ENCODE assay signal across 1 cellular context in genomic region chr1:210627740-210628139, GRCh38.
TF ChIP-seq lines count a peak whose summit lies in the region.

No MANE protein-coding gene starts in this region.

TF ChIP-seq in K562, 482 proteins besides CTCF, POLR2A, EP300 and RAD21 (continued from another document):
- TF ChIP-seq, protein P1, sequence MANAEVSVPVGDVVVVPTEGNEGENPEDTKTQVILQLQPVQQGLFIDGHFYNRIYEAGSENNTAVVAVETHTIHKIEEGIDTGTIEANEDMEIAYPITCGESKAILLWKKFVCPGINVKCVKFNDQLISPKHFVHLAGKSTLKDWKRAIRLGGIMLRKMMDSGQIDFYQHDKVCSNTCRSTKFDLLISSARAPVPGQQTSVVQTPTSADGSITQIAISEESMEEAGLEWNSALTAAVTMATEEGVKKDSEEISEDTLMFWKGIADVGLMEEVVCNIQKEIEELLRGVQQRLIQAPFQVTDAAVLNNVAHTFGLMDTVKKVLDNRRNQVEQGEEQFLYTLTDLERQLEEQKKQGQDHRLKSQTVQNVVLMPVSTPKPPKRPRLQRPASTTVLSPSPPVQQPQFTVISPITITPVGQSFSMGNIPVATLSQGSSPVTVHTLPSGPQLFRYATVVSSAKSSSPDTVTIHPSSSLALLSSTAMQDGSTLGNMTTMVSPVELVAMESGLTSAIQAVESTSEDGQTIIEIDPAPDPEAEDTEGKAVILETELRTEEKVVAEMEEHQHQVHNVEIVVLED (CRISPR knock-in tag; IDR thresholded peaks at IDR 0.05): no peak
- TF ChIP-seq MXI1 (IDR thresholded peaks at IDR 0.05; ENCODE audit: low read depth, low read length): no peak
- no peak for TF ChIP-seq ZNF23 (CRISPR knock-in tag; IDR thresholded peaks at IDR 0.05)
- peak; percentile 22; the same call in 1 of the 2 replicates for TF ChIP-seq ZNF316 (IDR thresholded peaks at IDR 0.05)
- no peak for TF ChIP-seq NR4A1 (CRISPR knock-in tag; IDR thresholded peaks at IDR 0.05)
- TF ChIP-seq NR4A1 (tag; IDR thresholded peaks at IDR 0.05): no peak
- no peak for TF ChIP-seq KDM5B (IDR thresholded peaks at IDR 0.05; ENCODE audit: insufficient replicate concordance, low read depth, low read length)
- no peak for TF ChIP-seq ARID3A (IDR thresholded peaks at IDR 0.05; ENCODE audit: borderline replicate concordance, low read depth, low read length)
- TF ChIP-seq XRCC4 (IDR thresholded peaks at IDR 0.05; ENCODE audit: extremely low read depth, insufficient read depth, insufficient read length): no peak
- no peak for TF ChIP-seq SIRT6 (IDR thresholded peaks at IDR 0.05; ENCODE audit: low read depth, low read length)
- TF ChIP-seq BMI1 (IDR thresholded peaks at IDR 0.05; ENCODE audit: low read length): no peak
- no peak for TF ChIP-seq MCM3 (IDR thresholded peaks at IDR 0.05)
- peak; percentile 2; the same call in 1 of the 2 replicates for TF ChIP-seq MAFK (IDR thresholded peaks at IDR 0.05; ENCODE audit: low read length)
- peak; percentile 63 for TF ChIP-seq MAFG (tag; conservative IDR thresholded peaks at IDR 0.05)
- TF ChIP-seq NFRKB (IDR thresholded peaks at IDR 0.05; ENCODE audit: low read depth): no peak
- TF ChIP-seq, protein P2, sequence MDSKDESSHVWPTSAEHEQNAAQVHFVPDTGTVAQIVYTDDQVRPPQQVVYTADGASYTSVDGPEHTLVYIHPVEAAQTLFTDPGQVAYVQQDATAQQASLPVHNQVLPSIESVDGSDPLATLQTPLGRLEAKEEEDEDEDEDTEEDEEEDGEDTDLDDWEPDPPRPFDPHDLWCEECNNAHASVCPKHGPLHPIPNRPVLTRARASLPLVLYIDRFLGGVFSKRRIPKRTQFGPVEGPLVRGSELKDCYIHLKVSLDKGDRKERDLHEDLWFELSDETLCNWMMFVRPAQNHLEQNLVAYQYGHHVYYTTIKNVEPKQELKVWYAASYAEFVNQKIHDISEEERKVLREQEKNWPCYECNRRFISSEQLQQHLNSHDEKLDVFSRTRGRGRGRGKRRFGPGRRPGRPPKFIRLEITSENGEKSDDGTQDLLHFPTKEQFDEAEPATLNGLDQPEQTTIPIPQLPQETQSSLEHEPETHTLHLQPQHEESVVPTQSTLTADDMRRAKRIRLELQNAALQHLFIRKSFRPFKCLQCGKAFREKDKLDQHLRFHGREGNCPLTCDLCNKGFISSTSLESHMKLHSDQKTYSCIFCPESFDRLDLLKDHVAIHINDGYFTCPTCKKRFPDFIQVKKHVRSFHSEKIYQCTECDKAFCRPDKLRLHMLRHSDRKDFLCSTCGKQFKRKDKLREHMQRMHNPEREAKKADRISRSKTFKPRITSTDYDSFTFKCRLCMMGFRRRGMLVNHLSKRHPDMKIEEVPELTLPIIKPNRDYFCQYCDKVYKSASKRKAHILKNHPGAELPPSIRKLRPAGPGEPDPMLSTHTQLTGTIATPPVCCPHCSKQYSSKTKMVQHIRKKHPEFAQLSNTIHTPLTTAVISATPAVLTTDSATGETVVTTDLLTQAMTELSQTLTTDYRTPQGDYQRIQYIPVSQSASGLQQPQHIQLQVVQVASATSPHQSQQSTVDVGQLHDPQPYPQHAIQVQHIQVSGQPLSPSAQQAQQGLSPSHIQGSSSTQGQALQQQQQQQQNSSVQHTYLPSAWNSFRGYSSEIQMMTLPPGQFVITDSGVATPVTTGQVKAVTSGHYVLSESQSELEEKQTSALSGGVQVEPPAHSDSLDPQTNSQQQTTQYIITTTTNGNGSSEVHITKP (IDR thresholded peaks at IDR 0.05; ENCODE audit: partially characterized antibody): no peak
- TF ChIP-seq RBM34 (IDR thresholded peaks at IDR 0.05; ENCODE audit: borderline replicate concordance, insufficient read depth, low read length): no peak
- no peak for TF ChIP-seq BRF2 (IDR thresholded peaks at IDR 0.05; ENCODE audit: borderline replicate concordance, insufficient read depth, insufficient read length)
TF ChIP-seq in K562: peak in this region for 4.
